2 cellular contexts compared by ENCODE assay signal in genomic region chr10:51171946-51172345, GRCh38.
A peak's percentile ranks its signal among the peaks of the same experiment; 100 is the strongest.
TF ChIP-seq lines count a peak whose summit lies in the region.

No MANE protein-coding gene starts in this region.

TF ChIP-seq in K562, 482 proteins besides CTCF, POLR2A, EP300 and RAD21:
- no peak for TF ChIP-seq MCM2 (IDR thresholded peaks at IDR 0.05; ENCODE audit: low read depth)
- no peak for TF ChIP-seq KLF10 (CRISPR knock-in tag; IDR thresholded peaks at IDR 0.05)
- no peak for TF ChIP-seq ZNF445 (CRISPR knock-in tag; IDR thresholded peaks at IDR 0.05; ENCODE audit: low read depth)
- TF ChIP-seq CHCHD3 (CRISPR knock-in tag; IDR thresholded peaks at IDR 0.05): no peak
- TF ChIP-seq, protein P1, sequence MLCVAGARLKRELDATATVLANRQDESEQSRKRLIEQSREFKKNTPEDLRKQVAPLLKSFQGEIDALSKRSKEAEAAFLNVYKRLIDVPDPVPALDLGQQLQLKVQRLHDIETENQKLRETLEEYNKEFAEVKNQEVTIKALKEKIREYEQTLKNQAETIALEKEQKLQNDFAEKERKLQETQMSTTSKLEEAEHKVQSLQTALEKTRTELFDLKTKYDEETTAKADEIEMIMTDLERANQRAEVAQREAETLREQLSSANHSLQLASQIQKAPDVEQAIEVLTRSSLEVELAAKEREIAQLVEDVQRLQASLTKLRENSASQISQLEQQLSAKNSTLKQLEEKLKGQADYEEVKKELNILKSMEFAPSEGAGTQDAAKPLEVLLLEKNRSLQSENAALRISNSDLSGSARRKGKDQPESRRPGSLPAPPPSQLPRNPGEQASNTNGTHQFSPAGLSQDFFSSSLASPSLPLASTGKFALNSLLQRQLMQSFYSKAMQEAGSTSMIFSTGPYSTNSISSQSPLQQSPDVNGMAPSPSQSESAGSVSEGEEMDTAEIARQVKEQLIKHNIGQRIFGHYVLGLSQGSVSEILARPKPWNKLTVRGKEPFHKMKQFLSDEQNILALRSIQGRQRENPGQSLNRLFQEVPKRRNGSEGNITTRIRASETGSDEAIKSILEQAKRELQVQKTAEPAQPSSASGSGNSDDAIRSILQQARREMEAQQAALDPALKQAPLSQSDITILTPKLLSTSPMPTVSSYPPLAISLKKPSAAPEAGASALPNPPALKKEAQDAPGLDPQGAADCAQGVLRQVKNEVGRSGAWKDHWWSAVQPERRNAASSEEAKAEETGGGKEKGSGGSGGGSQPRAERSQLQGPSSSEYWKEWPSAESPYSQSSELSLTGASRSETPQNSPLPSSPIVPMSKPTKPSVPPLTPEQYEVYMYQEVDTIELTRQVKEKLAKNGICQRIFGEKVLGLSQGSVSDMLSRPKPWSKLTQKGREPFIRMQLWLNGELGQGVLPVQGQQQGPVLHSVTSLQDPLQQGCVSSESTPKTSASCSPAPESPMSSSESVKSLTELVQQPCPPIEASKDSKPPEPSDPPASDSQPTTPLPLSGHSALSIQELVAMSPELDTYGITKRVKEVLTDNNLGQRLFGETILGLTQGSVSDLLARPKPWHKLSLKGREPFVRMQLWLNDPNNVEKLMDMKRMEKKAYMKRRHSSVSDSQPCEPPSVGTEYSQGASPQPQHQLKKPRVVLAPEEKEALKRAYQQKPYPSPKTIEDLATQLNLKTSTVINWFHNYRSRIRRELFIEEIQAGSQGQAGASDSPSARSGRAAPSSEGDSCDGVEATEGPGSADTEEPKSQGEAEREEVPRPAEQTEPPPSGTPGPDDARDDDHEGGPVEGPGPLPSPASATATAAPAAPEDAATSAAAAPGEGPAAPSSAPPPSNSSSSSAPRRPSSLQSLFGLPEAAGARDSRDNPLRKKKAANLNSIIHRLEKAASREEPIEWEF (CRISPR knock-in tag; IDR thresholded peaks at IDR 0.05): no peak
- no peak for TF ChIP-seq RB1 (IDR thresholded peaks at IDR 0.05; ENCODE audit: low read depth)
- TF ChIP-seq ZNF146 (CRISPR knock-in tag; IDR thresholded peaks at IDR 0.05; ENCODE audit: unreplicated experiment): no peak
- TF ChIP-seq WHSC1 (IDR thresholded peaks at IDR 0.05; ENCODE audit: low read length): no peak
- TF ChIP-seq RNF2 (IDR thresholded peaks at IDR 0.05): no peak
- TF ChIP-seq HMGXB4 (CRISPR knock-in tag; IDR thresholded peaks at IDR 0.05): no peak
- no peak for TF ChIP-seq ZFP91 (CRISPR knock-in tag; IDR thresholded peaks at IDR 0.05)
- no peak for TF ChIP-seq CEBPG (CRISPR knock-in tag; IDR thresholded peaks at IDR 0.05)
- TF ChIP-seq CEBPG (tag; conservative IDR thresholded peaks at IDR 0.05 in 1 of 2, IDR thresholded peaks at IDR 0.05 in 1 of 2): peak in 1 of 2 experiments; percentile 21; a peak in 1 of 4 replicates
- TF ChIP-seq ETV1 (tag; conservative IDR thresholded peaks at IDR 0.05; ENCODE audit: low read depth): no peak
- TF ChIP-seq ATF3 (IDR thresholded peaks at IDR 0.05): peak; percentile 8; the same call in 1 of the 2 replicates
- no peak for TF ChIP-seq ATF3 (CRISPR knock-in tag; conservative IDR thresholded peaks at IDR 0.05)

TF ChIP-seq in SK-N-SH, 30 proteins besides CTCF, POLR2A, EP300 and RAD21:
- TF ChIP-seq, protein P2, sequence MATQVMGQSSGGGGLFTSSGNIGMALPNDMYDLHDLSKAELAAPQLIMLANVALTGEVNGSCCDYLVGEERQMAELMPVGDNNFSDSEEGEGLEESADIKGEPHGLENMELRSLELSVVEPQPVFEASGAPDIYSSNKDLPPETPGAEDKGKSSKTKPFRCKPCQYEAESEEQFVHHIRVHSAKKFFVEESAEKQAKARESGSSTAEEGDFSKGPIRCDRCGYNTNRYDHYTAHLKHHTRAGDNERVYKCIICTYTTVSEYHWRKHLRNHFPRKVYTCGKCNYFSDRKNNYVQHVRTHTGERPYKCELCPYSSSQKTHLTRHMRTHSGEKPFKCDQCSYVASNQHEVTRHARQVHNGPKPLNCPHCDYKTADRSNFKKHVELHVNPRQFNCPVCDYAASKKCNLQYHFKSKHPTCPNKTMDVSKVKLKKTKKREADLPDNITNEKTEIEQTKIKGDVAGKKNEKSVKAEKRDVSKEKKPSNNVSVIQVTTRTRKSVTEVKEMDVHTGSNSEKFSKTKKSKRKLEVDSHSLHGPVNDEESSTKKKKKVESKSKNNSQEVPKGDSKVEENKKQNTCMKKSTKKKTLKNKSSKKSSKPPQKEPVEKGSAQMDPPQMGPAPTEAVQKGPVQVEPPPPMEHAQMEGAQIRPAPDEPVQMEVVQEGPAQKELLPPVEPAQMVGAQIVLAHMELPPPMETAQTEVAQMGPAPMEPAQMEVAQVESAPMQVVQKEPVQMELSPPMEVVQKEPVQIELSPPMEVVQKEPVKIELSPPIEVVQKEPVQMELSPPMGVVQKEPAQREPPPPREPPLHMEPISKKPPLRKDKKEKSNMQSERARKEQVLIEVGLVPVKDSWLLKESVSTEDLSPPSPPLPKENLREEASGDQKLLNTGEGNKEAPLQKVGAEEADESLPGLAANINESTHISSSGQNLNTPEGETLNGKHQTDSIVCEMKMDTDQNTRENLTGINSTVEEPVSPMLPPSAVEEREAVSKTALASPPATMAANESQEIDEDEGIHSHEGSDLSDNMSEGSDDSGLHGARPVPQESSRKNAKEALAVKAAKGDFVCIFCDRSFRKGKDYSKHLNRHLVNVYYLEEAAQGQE (IDR thresholded peaks at IDR 0.05; ENCODE audit: low read depth, low read length): no peak
- TF ChIP-seq MEF2A (IDR thresholded peaks at IDR 0.05; ENCODE audit: borderline replicate concordance, low read depth) (no peak), NRF1 (IDR thresholded peaks at IDR 0.05; ENCODE audit: low read depth, low read length) (no peak), SIN3A (IDR thresholded peaks at IDR 0.05; ENCODE audit: borderline replicate concordance, low read depth, low read length) (no peak), MAX (IDR thresholded peaks at IDR 0.05; ENCODE audit: low read depth) (no peak), SMC3 (IDR thresholded peaks at IDR 0.05; ENCODE audit: low read depth, low read length) (no peak)
- TF ChIP-seq, protein P3, sequence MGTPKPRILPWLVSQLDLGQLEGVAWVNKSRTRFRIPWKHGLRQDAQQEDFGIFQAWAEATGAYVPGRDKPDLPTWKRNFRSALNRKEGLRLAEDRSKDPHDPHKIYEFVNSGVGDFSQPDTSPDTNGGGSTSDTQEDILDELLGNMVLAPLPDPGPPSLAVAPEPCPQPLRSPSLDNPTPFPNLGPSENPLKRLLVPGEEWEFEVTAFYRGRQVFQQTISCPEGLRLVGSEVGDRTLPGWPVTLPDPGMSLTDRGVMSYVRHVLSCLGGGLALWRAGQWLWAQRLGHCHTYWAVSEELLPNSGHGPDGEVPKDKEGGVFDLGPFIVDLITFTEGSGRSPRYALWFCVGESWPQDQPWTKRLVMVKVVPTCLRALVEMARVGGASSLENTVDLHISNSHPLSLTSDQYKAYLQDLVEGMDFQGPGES (IDR thresholded peaks at IDR 0.05; ENCODE audit: low read depth, low read length): no peak
- TF ChIP-seq, protein P4, sequence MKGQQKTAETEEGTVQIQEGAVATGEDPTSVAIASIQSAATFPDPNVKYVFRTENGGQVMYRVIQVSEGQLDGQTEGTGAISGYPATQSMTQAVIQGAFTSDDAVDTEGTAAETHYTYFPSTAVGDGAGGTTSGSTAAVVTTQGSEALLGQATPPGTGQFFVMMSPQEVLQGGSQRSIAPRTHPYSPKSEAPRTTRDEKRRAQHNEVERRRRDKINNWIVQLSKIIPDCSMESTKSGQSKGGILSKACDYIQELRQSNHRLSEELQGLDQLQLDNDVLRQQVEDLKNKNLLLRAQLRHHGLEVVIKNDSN (IDR thresholded peaks at IDR 0.05; ENCODE audit: borderline replicate concordance, low read depth): no peak
